Comparison of ENCODE assay signal across 18 cellular contexts in the genomic region with DNA sequence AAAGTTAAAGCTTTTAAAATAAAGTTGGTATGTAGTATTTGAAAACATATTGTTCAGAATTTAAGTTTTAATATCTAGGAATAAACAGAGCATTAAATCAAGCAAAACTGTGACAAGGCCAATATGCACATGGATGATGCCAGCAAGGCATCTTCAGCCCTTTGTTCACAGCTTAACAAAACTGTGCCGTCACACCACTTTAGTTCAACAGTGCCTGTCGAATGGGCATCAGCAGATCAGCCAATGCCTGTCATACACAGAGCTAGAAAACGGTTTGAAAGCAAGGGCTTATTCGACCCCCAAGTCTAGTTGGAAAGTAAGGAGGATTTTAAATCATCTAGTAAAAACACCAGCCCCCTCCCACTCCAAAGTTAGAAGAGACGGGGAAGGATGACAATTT. TPM values are rescaled to one million over a fixed set of nuclear protein-coding genes. Genes with fewer than 3 reads are reported as not detected.
DNase-seq lines count a peak whose midpoint lies in the region; ATAC-seq and TF ChIP-seq lines count a peak whose summit lies in the region.
"Had no signal": no experiment of that assay in that cellular context is flagged by ENCODE, and none has a peak within 500 bp of the region (broad histone marks: within the 10 kb centered on the region; RNA-seq: fewer than 3 reads in every experiment).

No MANE protein-coding gene starts in this region.

- H3K4me3 ChIP-seq in OCI-LY1 (ENCODE audit: low read depth, low read length, poor library complexity, severe bottlenecking) (no peak overlapping the region), ectodermal cell (ENCODE audit: insufficient read depth, low read depth, low read length) (no peak overlapping the region), muscle layer of duodenum (ENCODE audit: low read depth in 1 of 2, low read length in 2 of 2) (no peak overlapping the region), subcutaneous abdominal adipose tissue (ENCODE audit: low read depth in 1 of 5, low read length in 5 of 5) (no peak overlapping the region)
- H3K4me3 ChIP-seq: esophagus muscularis mucosa, prostate gland had no signal

- no peaks in the 10 kb centered on the region for H4K20me1 ChIP-seq in OCI-LY1 (ENCODE audit: insufficient read depth, low read length)

- H3K27me3 ChIP-seq in OCI-LY1 (ENCODE audit: insufficient read depth, low read length), result no peaks in the 10 kb centered on the region
- H3K27me3 ChIP-seq in ectodermal cell (ENCODE audit: control insufficient read depth, insufficient read depth, low read length, poor library complexity, severe bottlenecking), result no peaks in the 10 kb centered on the region
- H3K27me3 ChIP-seq in muscle layer of duodenum (ENCODE audit: low read depth, low read length), result no peaks in the 10 kb centered on the region
- H3K27me3 ChIP-seq in subcutaneous abdominal adipose tissue (ENCODE audit: control insufficient read depth in 5 of 5, insufficient read depth in 4 of 5, low read length in 5 of 5), result no peaks in the 10 kb centered on the region
- peaks cover 63% of the 10 kb centered on the region for H3K27me3 ChIP-seq in foreskin keratinocyte

- H3K36me3 ChIP-seq in OCI-LY1 (ENCODE audit: insufficient read depth, low read length) (peaks cover 26% of the 10 kb centered on the region), ectodermal cell (ENCODE audit: control insufficient read depth, insufficient read depth, low read length) (peaks cover 3% of the 10 kb centered on the region), muscle layer of duodenum (ENCODE audit: control insufficient read depth in 1 of 2, insufficient read depth in 2 of 2, low read length in 2 of 2) (no peaks in the 10 kb centered on the region), subcutaneous abdominal adipose tissue (ENCODE audit: control insufficient read depth in 5 of 5, insufficient read depth in 5 of 5, low read length in 5 of 5) (peaks cover 5 to 15% (median 7%) of the 10 kb centered on the region in 5 donors)
- H3K36me3 ChIP-seq: esophagus muscularis mucosa, prostate gland had no signal

- DNase-seq in foreskin keratinocyte (no peak), NCI-H1048 (lab: John Stamatoyannopoulos, UW) (no peak), DMS153 treated with DMSO at 0.1 percent for 48 hours (lab: John Stamatoyannopoulos, UW; ENCODE audit: unreplicated experiment) (no peak)
- DNase-seq: activated naive CD4-positive, alpha-beta T cell treated with anti-CD3 and anti-CD28 coated beads for 36 hours; EL; Kasumi-1; kidney glomerular epithelial cell; NCI-H1417; NCI-H2171; stimulated activated naive CD4-positive, alpha-beta T cell had no signal

- H3F3A ChIP-seq in OCI-LY1 (ENCODE audit: insufficient read depth, low read length), result 0 out of 2 replicates have a peak, but pooled peaks cover 3% of the 10 kb centered on the region

- H3K27ac ChIP-seq in OCI-LY1 (ENCODE audit: low read depth, low read length, poor library complexity, severe bottlenecking) (peak overlapping the region; percentile 83), ectodermal cell (ENCODE audit: insufficient read depth, low read depth, low read length, poor library complexity, severe bottlenecking) (peak overlapping the region; percentile 58), muscle layer of duodenum (ENCODE audit: low read length) (peak overlapping the region; percentile 4), subcutaneous abdominal adipose tissue (ENCODE audit: low read depth, low read length) (peak overlapping the region; percentile 98), foreskin keratinocyte (no peak overlapping the region)
- H3K27ac ChIP-seq: prostate gland had no signal

- no peak for ATAC-seq in foreskin keratinocyte
- no peak for ATAC-seq in HG03432 (IDR thresholded peaks at IDR 0.05; ENCODE audit: unreplicated experiment)
- ATAC-seq: HCT116 had no signal

- TF ChIP-seq CTCF in OCI-LY1 (IDR thresholded peaks at IDR 0.05; ENCODE audit: low read length) (no peak), foreskin keratinocyte (conservative IDR thresholded peaks at IDR 0.05) (no peak)

- H3K9me2 ChIP-seq in OCI-LY1 (ENCODE audit: low read depth, low read length), result no peaks in the 10 kb centered on the region

- peaks cover 24% of the 10 kb centered on the region for H3K79me2 ChIP-seq in OCI-LY1 (ENCODE audit: insufficient read depth, low read length)

- peak overlapping the region; percentile 77 for H3K4me2 ChIP-seq in OCI-LY1 (ENCODE audit: low read length)

- WGBS in ectodermal cell, 2 experiments, result 61% methylated on average over 2 to 5 of the region's 5 CpGs

- H3K4me1 ChIP-seq in OCI-LY1 (ENCODE audit: insufficient read depth, low read length, severe bottlenecking) (peaks cover 65% of the 10 kb centered on the region), ectodermal cell (ENCODE audit: control insufficient read depth, insufficient read depth, low read length) (peaks cover 60% of the 10 kb centered on the region), muscle layer of duodenum (ENCODE audit: control insufficient read depth in 1 of 2, insufficient read depth in 2 of 2, low read length in 2 of 2) (peaks cover 6 to 22% of the 10 kb centered on the region in 2 donors), subcutaneous abdominal adipose tissue (ENCODE audit: control insufficient read depth in 5 of 5, insufficient read depth in 5 of 5, low read length in 5 of 5) (peaks cover 9 to 68% (median 61%) of the 10 kb centered on the region in 5 donors), foreskin keratinocyte (no peaks in the 10 kb centered on the region)
- H3K4me1 ChIP-seq: prostate gland had no signal

- H3K9me3 ChIP-seq in OCI-LY1 (ENCODE audit: low read length), result no peaks in the 10 kb centered on the region
- no peaks in the 10 kb centered on the region for H3K9me3 ChIP-seq in ectodermal cell (ENCODE audit: control insufficient read depth, low read length)
- H3K9me3 ChIP-seq in muscle layer of duodenum (ENCODE audit: control insufficient read depth in 1 of 2, low read length in 2 of 2), result no peaks in the 10 kb centered on the region
- no peaks in the 10 kb centered on the region for H3K9me3 ChIP-seq in subcutaneous abdominal adipose tissue (ENCODE audit: control insufficient read depth in 5 of 5, low read length in 5 of 5)
- H3K9me3 ChIP-seq: esophagus muscularis mucosa, prostate gland had no signal

- H3K9ac ChIP-seq in OCI-LY1 (ENCODE audit: low read length) (peak overlapping the region; percentile 58), subcutaneous abdominal adipose tissue (ENCODE audit: low read length in 5 of 5) (peak overlapping the region in 3 of 5 donors; percentile 1 to 72 (median 17))

- H2AFZ ChIP-seq in OCI-LY1 (ENCODE audit: low read length), result no peak overlapping the region

RNA-seq across cellular contexts. Expression of gene ZEB2, which starts 16.7 kb away (rescaled TPM):
- 134 TPM for polyA plus RNA-seq in ectodermal cell (2013, experiment 1 of 4)
- 125 TPM for polyA plus RNA-seq in ectodermal cell (2013, experiment 2 of 4)
- polyA plus RNA-seq in ectodermal cell (2013, experiment 3 of 4), result 87.6 TPM
- polyA plus RNA-seq in ectodermal cell (2013, experiment 4 of 4), result 98.3 TPM
- 0.03 and 0.11 TPM in 2 replicates for total RNA-seq in foreskin keratinocyte
- 0.08 TPM in 2 replicates for polyA plus RNA-seq in foreskin keratinocyte
